ENCODE assay signal across 11 cellular contexts in the genomic region with DNA sequence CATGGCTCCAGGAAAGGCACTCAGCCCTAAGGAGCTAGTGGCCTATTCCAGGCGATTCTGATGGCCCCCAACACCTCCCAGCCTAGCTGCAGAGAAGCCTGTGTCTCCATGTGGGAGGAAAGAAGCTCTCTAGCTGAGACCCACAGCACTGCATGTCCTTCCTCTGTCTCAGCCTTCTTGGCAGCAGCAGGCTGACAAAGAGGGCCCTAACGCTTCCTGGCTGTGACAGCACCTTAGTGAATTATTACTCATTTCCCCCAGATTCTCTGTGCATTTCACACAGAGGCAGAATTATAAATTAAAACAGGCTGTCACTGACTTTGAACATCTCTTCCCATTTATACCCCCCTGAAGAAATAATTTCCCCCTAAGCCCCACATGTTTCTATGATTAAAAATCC.
A peak's percentile ranks its signal among the peaks of the same experiment; 100 is the strongest.
DNase-seq lines count a peak whose midpoint lies in the region; ATAC-seq and TF ChIP-seq lines count a peak whose summit lies in the region.
"Had no signal": no experiment of that assay in that cellular context is flagged by ENCODE, and none has a peak within 500 bp of the region (broad histone marks: within the 10 kb centered on the region; RNA-seq: fewer than 3 reads in every experiment).

No MANE protein-coding gene starts in this region.

- H3K4me3 ChIP-seq in cardiac fibroblast (replicated peaks in 1 of 2; ENCODE audit: low read depth in 2 of 2, low read length in 2 of 2) (no peak overlapping the region), neural progenitor cell (no peak overlapping the region)
- H3K4me3 ChIP-seq in effector memory CD4-positive, alpha-beta T cell (ENCODE audit: insufficient read depth, low read depth, low read length, poor library complexity, severe bottlenecking), result no peak overlapping the region

- H3K36me3 Mint-ChIP-seq in neural progenitor cell (no peaks in the 10 kb centered on the region), WTC11 (no peaks in the 10 kb centered on the region)

- H3K4me3 Mint-ChIP-seq in neural progenitor cell (no peak overlapping the region), WTC11 (no peak overlapping the region)
- H3K4me3 Mint-ChIP-seq: T-helper 17 cell had no signal

- peaks cover 11% of the 10 kb centered on the region for H3F3A ChIP-seq in neural progenitor cell (ENCODE audit: low read depth)

- ATAC-seq in WTC11, result no peak
- ATAC-seq: T-helper 17 cell had no signal

- H3K4me1 Mint-ChIP-seq in neural progenitor cell (peaks cover 5% of the 10 kb centered on the region), WTC11 (no peaks in the 10 kb centered on the region)

- no peaks in the 10 kb centered on the region for H3K9me3 ChIP-seq in neural progenitor cell (ENCODE audit: low read depth)
- H3K9me3 ChIP-seq in effector memory CD4-positive, alpha-beta T cell (ENCODE audit: control insufficient read depth, low read length), result no peaks in the 10 kb centered on the region

- H2AFZ ChIP-seq in neural progenitor cell (replicated peaks), result no peak overlapping the region

- CTCF ChIA-PET in WTC11 (lab: Charles Lee), result no interaction called here

- POLR2A ChIA-PET in WTC11 (lab: Charles Lee), result no interaction called here

- H3K27me3 Mint-ChIP-seq in neural progenitor cell (ENCODE audit: insufficient read depth, low read depth) (peaks cover 3% of the 10 kb centered on the region), WTC11 (ENCODE audit: low read depth) (no peaks in the 10 kb centered on the region; the same call in 1 of the 2 replicates)

- H3K27ac Mint-ChIP-seq in neural progenitor cell (peak overlapping the region; percentile 18), WTC11 (no peak overlapping the region)
- H3K27ac Mint-ChIP-seq: T-helper 17 cell had no signal

- H3K4me2 ChIP-seq in neural progenitor cell, result no peak overlapping the region

- no peak for TF ChIP-seq CTCF in cardiac fibroblast (IDR thresholded peaks at IDR 0.05; ENCODE audit: low read depth, low read length)
- no peak for TF ChIP-seq CTCF in neural progenitor cell (IDR thresholded peaks at IDR 0.05)
- no peak for TF ChIP-seq CTCF in WTC11 (IDR thresholded peaks at IDR 0.05)

- peaks cover 2% of the 10 kb centered on the region for H3K9me3 Mint-ChIP-seq in neural progenitor cell
- peaks cover 8% of the 10 kb centered on the region for H3K9me3 Mint-ChIP-seq in WTC11

- H3K4me1 ChIP-seq in neural progenitor cell, result peaks cover 11% of the 10 kb centered on the region
- H3K4me1 ChIP-seq in effector memory CD4-positive, alpha-beta T cell (ENCODE audit: control insufficient read depth, insufficient read depth, low read length, poor library complexity, severe bottlenecking), result no peaks in the 10 kb centered on the region

- no peaks in the 10 kb centered on the region for H3K27me3 ChIP-seq in neural progenitor cell
- H3K27me3 ChIP-seq in effector memory CD4-positive, alpha-beta T cell (replicated peaks; ENCODE audit: control insufficient read depth, insufficient read depth, low read length, poor library complexity, severe bottlenecking), result no peaks in the 10 kb centered on the region

- no peaks in the 10 kb centered on the region for H4K20me1 ChIP-seq in neural progenitor cell (ENCODE audit: low read depth)

- peak; percentile 20 for DNase-seq in activated T-cell treated with anti-CD3 and anti-CD28 coated beads for 48 hours (ENCODE audit: low read depth)
- no peak for DNase-seq in activated T-cell treated with anti-CD3 and anti-CD28 coated beads for 4 hours
- DNase-seq in NOMO-1 treated with DMSO at 0.1 percent for 48 hours (lab: John Stamatoyannopoulos, UW; ENCODE audit: unreplicated experiment), result peak; percentile 68
- peak; percentile 10 to 45 for DNase-seq in cardiac fibroblast (ENCODE audit: low read depth in 2 of 2)
- no peak for DNase-seq in neural progenitor cell (ENCODE audit: low spot score)
- DNase-seq in WTC11 (ENCODE audit: low spot score), result no peak
- no peak for DNase-seq in effector memory CD4-positive, alpha-beta T cell
- no peak for DNase-seq in NCI-H2081 (lab: John Stamatoyannopoulos, UW)
- DNase-seq: DMS53; stimulated activated naive CD4-positive, alpha-beta T cell; T-helper 17 cell had no signal

- H3K79me2 ChIP-seq in neural progenitor cell (ENCODE audit: low read depth), result no peaks in the 10 kb centered on the region

- no peaks in the 10 kb centered on the region for H3K36me3 ChIP-seq in neural progenitor cell
- no peaks in the 10 kb centered on the region for H3K36me3 ChIP-seq in effector memory CD4-positive, alpha-beta T cell (ENCODE audit: control insufficient read depth, insufficient read depth, low read length)

- H3K27ac ChIP-seq in neural progenitor cell, result no peak overlapping the region
- H3K27ac ChIP-seq in effector memory CD4-positive, alpha-beta T cell (ENCODE audit: insufficient read depth, low read length, poor library complexity, severe bottlenecking), result no peak overlapping the region

- no peak overlapping the region for H3K9ac ChIP-seq in neural progenitor cell

TF ChIP-seq in WTC11, 78 proteins besides CTCF, POLR2A, EP300 and RAD21:
- TF ChIP-seq ZNF317 (CRISPR knock-in tag; IDR thresholded peaks at IDR 0.05; ENCODE audit: borderline replicate concordance, low read depth) (no peak), MYBL2 (CRISPR knock-in tag; IDR thresholded peaks at IDR 0.05) (no peak), ZBTB43 (CRISPR knock-in tag; IDR thresholded peaks at IDR 0.05) (no peak), ATF1 (CRISPR knock-in tag; IDR thresholded peaks at IDR 0.05) (no peak), GABPB1 (CRISPR knock-in tag; IDR thresholded peaks at IDR 0.05) (no peak), NFE2L1 (CRISPR knock-in tag; IDR thresholded peaks at IDR 0.05) (no peak), NFYB (CRISPR knock-in tag; conservative IDR thresholded peaks at IDR 0.05; ENCODE audit: low read depth) (no peak)
- TF ChIP-seq, protein P1, sequence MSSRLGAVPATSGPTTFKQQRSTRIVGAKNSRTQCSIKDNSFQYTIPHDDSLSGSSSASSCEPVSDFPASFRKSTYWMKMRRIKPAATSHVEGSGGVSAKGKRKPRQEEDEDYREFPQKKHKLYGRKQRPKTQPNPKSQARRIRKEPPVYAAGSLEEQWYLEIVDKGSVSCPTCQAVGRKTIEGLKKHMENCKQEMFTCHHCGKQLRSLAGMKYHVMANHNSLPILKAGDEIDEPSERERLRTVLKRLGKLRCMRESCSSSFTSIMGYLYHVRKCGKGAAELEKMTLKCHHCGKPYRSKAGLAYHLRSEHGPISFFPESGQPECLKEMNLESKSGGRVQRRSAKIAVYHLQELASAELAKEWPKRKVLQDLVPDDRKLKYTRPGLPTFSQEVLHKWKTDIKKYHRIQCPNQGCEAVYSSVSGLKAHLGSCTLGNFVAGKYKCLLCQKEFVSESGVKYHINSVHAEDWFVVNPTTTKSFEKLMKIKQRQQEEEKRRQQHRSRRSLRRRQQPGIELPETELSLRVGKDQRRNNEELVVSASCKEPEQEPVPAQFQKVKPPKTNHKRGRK (CRISPR knock-in tag; IDR thresholded peaks at IDR 0.05; ENCODE audit: borderline replicate concordance), result no peak
- TF ChIP-seq, protein P2, sequence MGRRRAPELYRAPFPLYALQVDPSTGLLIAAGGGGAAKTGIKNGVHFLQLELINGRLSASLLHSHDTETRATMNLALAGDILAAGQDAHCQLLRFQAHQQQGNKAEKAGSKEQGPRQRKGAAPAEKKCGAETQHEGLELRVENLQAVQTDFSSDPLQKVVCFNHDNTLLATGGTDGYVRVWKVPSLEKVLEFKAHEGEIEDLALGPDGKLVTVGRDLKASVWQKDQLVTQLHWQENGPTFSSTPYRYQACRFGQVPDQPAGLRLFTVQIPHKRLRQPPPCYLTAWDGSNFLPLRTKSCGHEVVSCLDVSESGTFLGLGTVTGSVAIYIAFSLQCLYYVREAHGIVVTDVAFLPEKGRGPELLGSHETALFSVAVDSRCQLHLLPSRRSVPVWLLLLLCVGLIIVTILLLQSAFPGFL (CRISPR knock-in tag; IDR thresholded peaks at IDR 0.05; ENCODE audit: borderline replicate concordance), result no peak
- TF ChIP-seq, protein P3, sequence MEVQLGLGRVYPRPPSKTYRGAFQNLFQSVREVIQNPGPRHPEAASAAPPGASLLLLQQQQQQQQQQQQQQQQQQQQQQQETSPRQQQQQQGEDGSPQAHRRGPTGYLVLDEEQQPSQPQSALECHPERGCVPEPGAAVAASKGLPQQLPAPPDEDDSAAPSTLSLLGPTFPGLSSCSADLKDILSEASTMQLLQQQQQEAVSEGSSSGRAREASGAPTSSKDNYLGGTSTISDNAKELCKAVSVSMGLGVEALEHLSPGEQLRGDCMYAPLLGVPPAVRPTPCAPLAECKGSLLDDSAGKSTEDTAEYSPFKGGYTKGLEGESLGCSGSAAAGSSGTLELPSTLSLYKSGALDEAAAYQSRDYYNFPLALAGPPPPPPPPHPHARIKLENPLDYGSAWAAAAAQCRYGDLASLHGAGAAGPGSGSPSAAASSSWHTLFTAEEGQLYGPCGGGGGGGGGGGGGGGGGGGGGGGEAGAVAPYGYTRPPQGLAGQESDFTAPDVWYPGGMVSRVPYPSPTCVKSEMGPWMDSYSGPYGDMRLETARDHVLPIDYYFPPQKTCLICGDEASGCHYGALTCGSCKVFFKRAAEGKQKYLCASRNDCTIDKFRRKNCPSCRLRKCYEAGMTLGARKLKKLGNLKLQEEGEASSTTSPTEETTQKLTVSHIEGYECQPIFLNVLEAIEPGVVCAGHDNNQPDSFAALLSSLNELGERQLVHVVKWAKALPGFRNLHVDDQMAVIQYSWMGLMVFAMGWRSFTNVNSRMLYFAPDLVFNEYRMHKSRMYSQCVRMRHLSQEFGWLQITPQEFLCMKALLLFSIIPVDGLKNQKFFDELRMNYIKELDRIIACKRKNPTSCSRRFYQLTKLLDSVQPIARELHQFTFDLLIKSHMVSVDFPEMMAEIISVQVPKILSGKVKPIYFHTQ (CRISPR knock-in tag; IDR thresholded peaks at IDR 0.05), result no peak

Comparison
In these comparisons a context has a peak if more than half of its experiments do, and no peak if none do; other contexts are left out.
1. DNase-seq: peak in activated T-cell treated with anti-CD3 and anti-CD28 coated beads for 48 hours (single experiment), NOMO-1 treated with DMSO at 0.1 percent for 48 hours (single experiment) and cardiac fibroblast (2 of 2); none in activated T-cell treated with anti-CD3 and anti-CD28 coated beads for 4 hours (single experiment), neural progenitor cell (single experiment), WTC11 (single experiment), effector memory CD4-positive, alpha-beta T cell (0 of 3) and NCI-H2081 (0 of 2).